ENCODE assay signal across 8 cellular contexts in the genomic region with DNA sequence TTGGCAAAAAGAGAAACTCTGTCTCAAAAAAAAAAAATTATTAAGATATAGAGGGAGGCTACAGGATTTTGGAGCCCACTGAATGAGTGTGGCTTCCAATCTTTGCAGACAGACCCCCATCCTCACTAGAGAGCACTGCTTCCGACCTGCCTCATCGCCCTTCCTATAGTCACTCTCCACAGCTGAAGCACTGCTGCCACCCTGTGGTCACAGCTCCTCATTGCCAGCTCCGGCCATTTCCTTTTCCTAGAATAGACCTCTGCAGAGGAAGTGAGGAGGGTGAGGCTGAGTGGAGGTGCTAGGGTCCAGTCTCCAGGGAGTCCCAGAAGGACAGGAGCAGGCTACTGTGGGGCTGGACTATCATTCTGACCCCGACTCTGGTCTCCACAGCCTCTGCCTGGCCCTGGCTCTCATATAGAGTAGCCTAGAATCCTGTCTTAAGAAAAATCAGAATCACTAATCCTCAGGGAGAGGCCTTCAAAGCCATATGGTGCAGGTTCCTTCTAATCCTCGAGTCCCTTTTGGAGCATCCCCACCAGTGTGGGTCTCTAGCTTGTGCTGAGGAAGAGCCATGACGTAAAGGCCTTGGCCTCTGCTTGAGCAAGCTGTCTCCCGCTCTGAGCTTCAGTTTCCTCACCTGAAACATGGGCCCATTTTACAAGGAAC. TPM values are rescaled to one million over a fixed set of nuclear protein-coding genes. Genes with fewer than 3 reads are reported as not detected.
DNase-seq lines count a peak whose midpoint lies in the region; ATAC-seq, FAIRE-seq and TF ChIP-seq lines count a peak whose summit lies in the region.

No MANE protein-coding gene starts in this region.

- no peak overlapping the region for H3K4me3 ChIP-seq in Loucy (ENCODE audit: low read length, poor library complexity, severe bottlenecking)
- no peak overlapping the region for H3K4me3 ChIP-seq in RWPE2 (ENCODE audit: severe bottlenecking)
- H3K4me3 ChIP-seq in fibroblast of pulmonary artery (replicated peaks; ENCODE audit: low read depth, low read length) = no peak overlapping the region
- H3K4me3 ChIP-seq in thoracic aorta = peak overlapping the region; percentile 15

- no peak overlapping the region for H2AFZ ChIP-seq in Loucy (ENCODE audit: low read length)

- 0 out of 2 replicates have a peak, but pooled peaks cover 3% of the 10 kb centered on the region for H3K79me2 ChIP-seq in Loucy (ENCODE audit: insufficient read depth, low read length)

- peak; percentile 36 for FAIRE-seq in H54 (lab: Jason Lieb, UNC)

- no peaks in the 10 kb centered on the region for H3F3A ChIP-seq in Loucy (ENCODE audit: low read depth)

- H3K27me3 ChIP-seq in Loucy (ENCODE audit: insufficient read depth, low read length, poor library complexity, severe bottlenecking) = no peaks in the 10 kb centered on the region
- no peaks in the 10 kb centered on the region for H3K27me3 ChIP-seq in RWPE2 (ENCODE audit: insufficient read depth, poor library complexity, severe bottlenecking)
- H3K27me3 ChIP-seq in thoracic aorta (replicated peaks; ENCODE audit: insufficient read depth) = no peaks in the 10 kb centered on the region

- peak; percentile 93 for TF ChIP-seq CTCF in Loucy (conservative IDR thresholded peaks at IDR 0.05; ENCODE audit: low read length)
- peak; percentile 95 for TF ChIP-seq CTCF in RWPE2 (IDR thresholded peaks at IDR 0.05; ENCODE audit: poor library complexity, severe bottlenecking)
- peak; percentile 90 for TF ChIP-seq CTCF in fibroblast of pulmonary artery (IDR thresholded peaks at IDR 0.05; ENCODE audit: low read length, missing control alignments)
- TF ChIP-seq CTCF in thoracic aorta (IDR thresholded peaks at IDR 0.05) = peak; percentile 90

- peaks cover 15% of the 10 kb centered on the region; the same call in 1 of the 2 replicates for H3K36me3 ChIP-seq in Loucy (ENCODE audit: insufficient read depth, low read length)
- peaks cover 16% of the 10 kb centered on the region for H3K36me3 ChIP-seq in RWPE2 (ENCODE audit: low read depth)
- peaks cover 25% of the 10 kb centered on the region for H3K36me3 ChIP-seq in thoracic aorta

- H4K20me1 ChIP-seq in Loucy (ENCODE audit: insufficient read depth, low read length, poor library complexity, severe bottlenecking) = no peaks in the 10 kb centered on the region

- H3K27ac ChIP-seq in RWPE2 (ENCODE audit: poor library complexity, severe bottlenecking) (no peak overlapping the region), thoracic aorta (peak overlapping the region; percentile 31 to 55)

- in situ Hi-C loops in G401 (cut with HindIII; ENCODE audit: low sequenced_read_pairs) = no loop called here

- H3K4me2 ChIP-seq in Loucy (ENCODE audit: low read depth, low read length, poor library complexity, severe bottlenecking) = no peak overlapping the region

- peaks cover 4% of the 10 kb centered on the region for H3K4me1 ChIP-seq in Loucy (ENCODE audit: insufficient read depth, low read length, poor library complexity, severe bottlenecking)
- H3K4me1 ChIP-seq in RWPE2 (ENCODE audit: insufficient read depth, poor library complexity, severe bottlenecking) = no peaks in the 10 kb centered on the region
- peaks cover 14 to 53% of the 10 kb centered on the region in 2 donors for H3K4me1 ChIP-seq in thoracic aorta (ENCODE audit: control insufficient read depth in 1 of 2, low read depth in 2 of 2)

- DNase-seq in G401 (ENCODE audit: low spot score) (peak; percentile 94), H54 (ENCODE audit: insufficient read length, low spot score) (peak; percentile 55), RWPE2 (ENCODE audit: low spot score) (no peak), fibroblast of pulmonary artery (ENCODE audit: low read depth) (peak; percentile 81), nucleus accumbens (lab: John Stamatoyannopoulos, UW) (peak in 52 of 56 donors; percentile 13 to 91 (median 68)), thoracic aorta (ENCODE audit: low spot score) (peak; percentile 50)
- DNase-seq in activated T-helper 1 cell treated with anti-CD3 and anti-CD28 coated beads, Interleukin-2, amount 50 U/mL, for 16 hours (ENCODE audit: low read depth in 1 of 2, low spot score in 1 of 2) = peak; percentile 65 to 67

- H3K9ac ChIP-seq in Loucy (ENCODE audit: low read depth, low read length, poor library complexity, severe bottlenecking) = no peak overlapping the region

- no peaks in the 10 kb centered on the region for H3K9me2 ChIP-seq in Loucy (replicated peaks; ENCODE audit: low read depth, low read length)

- no peak for TF ChIP-seq POLR2A in H54 (IDR thresholded peaks at IDR 0.05; ENCODE audit: low read depth, low read length)

- peak; percentile 92 for ATAC-seq in RWPE2 (ENCODE audit: low read depth)
- ATAC-seq in thoracic aorta (ENCODE audit: insufficient number of reproducible peaks, low FRiP score, low read depth) = peak; percentile 26

- H3K9me3 ChIP-seq in Loucy (ENCODE audit: insufficient read depth, low read depth, low read length) = no peaks in the 10 kb centered on the region
- H3K9me3 ChIP-seq in RWPE2 (ENCODE audit: severe bottlenecking) = no peaks in the 10 kb centered on the region
- no peaks in the 10 kb centered on the region for H3K9me3 ChIP-seq in thoracic aorta

RNA-seq across cellular contexts. Expression of gene NPFF, which starts 1.4 kb away (rescaled TPM):
- total RNA-seq in G401 (2014; rRNA removed; shearing (Covaris generic)) = 10.7 TPM in 1 of 2 replicates, not detected in the other
- total RNA-seq in thoracic aorta = 1 to 10 TPM in 1 of 2 donors, not detected in 1; 9.1 TPM

RNA-seq across cellular contexts. Expression of gene TARBP2, which starts 7.6 kb away (rescaled TPM):
- total RNA-seq in G401 (2014; rRNA removed; shearing (Covaris generic)) = 117 and 119 TPM in 2 replicates
- 10 to 100 TPM; 14.2 to 27.7 TPM for total RNA-seq in thoracic aorta

RNA-seq across cellular contexts. Expression of gene MAP3K12, which starts 9.4 kb away (rescaled TPM):
- total RNA-seq in G401 (2014; rRNA removed; shearing (Covaris generic)) = 29.5 and 32.8 TPM in 2 replicates
- 10 to 100 TPM; 27.9 to 36.8 TPM for total RNA-seq in thoracic aorta

RNA-seq across cellular contexts. Expression of gene PCBP2, which starts 56.8 kb away (rescaled TPM):
- 144 and 145 TPM in 2 replicates for total RNA-seq in G401 (2014; rRNA removed; shearing (Covaris generic))
- total RNA-seq in thoracic aorta = 100 to 1,000 TPM; 326 to 466 TPM
